In genomic region chr7:11221931-11222330, GRCh38 we compare ENCODE assay signal across 19 cellular contexts.
DNase-seq lines count a peak whose midpoint lies in the region; ATAC-seq and TF ChIP-seq lines count a peak whose summit lies in the region.
"Had no signal": no experiment of that assay in that cellular context is flagged by ENCODE, and none has a peak within 500 bp of the region (broad histone marks: within the 10 kb centered on the region; RNA-seq: fewer than 3 reads in every experiment).

No MANE protein-coding gene starts in this region.

- H3K27me3 ChIP-seq in Karpas-422 (ENCODE audit: low read length) (no peaks in the 10 kb centered on the region), left lung (no peaks in the 10 kb centered on the region), neural progenitor cell (no peaks in the 10 kb centered on the region)

- ATAC-seq in left lung: peak; percentile 32
- ATAC-seq: HepG2 had no signal

- intact Hi-C loops in left lung (cut with DNase I): no loop called here

- H3K9me2 ChIP-seq in Karpas-422 (replicated peaks; ENCODE audit: insufficient read depth, low read length): no peaks in the 10 kb centered on the region

- H3K9ac ChIP-seq in Karpas-422 (ENCODE audit: low read length): no peak overlapping the region
- no peak overlapping the region for H3K9ac ChIP-seq in neural progenitor cell
- H3K9ac ChIP-seq: KMS-11 had no signal

- H4K20me1 ChIP-seq in Karpas-422 (ENCODE audit: insufficient read depth, low read depth, low read length) (no peaks in the 10 kb centered on the region), neural progenitor cell (ENCODE audit: low read depth) (no peaks in the 10 kb centered on the region)

- H3F3A ChIP-seq in neural progenitor cell (ENCODE audit: low read depth): no peaks in the 10 kb centered on the region

- peaks cover 2% of the 10 kb centered on the region for H3K9me3 Mint-ChIP-seq in neural progenitor cell

- H3K27ac Mint-ChIP-seq in neural progenitor cell: no peak overlapping the region

- peak; percentile 58 to 65 for DNase-seq in AML-193 (lab: John Stamatoyannopoulos, UW)
- no peak for DNase-seq in Karpas-422
- DNase-seq in NOMO-1 treated with dmso at 0.1 percent for 144 hours (lab: John Stamatoyannopoulos, UW; ENCODE audit: unreplicated experiment): peak; percentile 70
- DNase-seq in left lung: no peak
- no peak for DNase-seq in NCI-H2029 treated with DMSO at 0.1 percent for 48 hours (lab: John Stamatoyannopoulos, UW)
- DNase-seq in NCI-H2227 treated with DMSO at 0.1 percent for 48 hours (lab: John Stamatoyannopoulos, UW): no peak
- DNase-seq in neural progenitor cell (ENCODE audit: low spot score): no peak
- no peak for DNase-seq in NCI-H1694 (lab: John Stamatoyannopoulos, UW)
- DNase-seq: C1 segment of cervical spinal cord, Caco-2, DMS153, NCI-H1417, NCI-H1930, NCI-H2171 treated with DMSO at 0.1 percent for 48 hours, NCI-H774, SHP77 treated with DMSO at 0.1 percent for 48 hours, SW 1271 had no signal

- H3K4me3 ChIP-seq in Karpas-422 (ENCODE audit: low read length): no peak overlapping the region
- H3K4me3 ChIP-seq in left lung: no peak overlapping the region
- no peak overlapping the region for H3K4me3 ChIP-seq in neural progenitor cell

- H3K4me3 Mint-ChIP-seq in neural progenitor cell: no peak overlapping the region

- no peaks in the 10 kb centered on the region for H3K36me3 ChIP-seq in Karpas-422 (ENCODE audit: insufficient read depth, low read length)
- no peaks in the 10 kb centered on the region for H3K36me3 ChIP-seq in left lung
- no peaks in the 10 kb centered on the region for H3K36me3 ChIP-seq in neural progenitor cell

- H3K27me3 Mint-ChIP-seq in neural progenitor cell (ENCODE audit: insufficient read depth, low read depth): peaks cover 2% of the 10 kb centered on the region

- no peak overlapping the region for H3K27ac ChIP-seq in Karpas-422 (ENCODE audit: low read length)
- no peak overlapping the region for H3K27ac ChIP-seq in left lung
- no peak overlapping the region for H3K27ac ChIP-seq in neural progenitor cell
- H3K27ac ChIP-seq: KMS-11 had no signal

- H2AFZ ChIP-seq in Karpas-422 (ENCODE audit: low read length): peak overlapping the region; percentile 76; the same call in 1 of the 2 replicates
- no peak overlapping the region for H2AFZ ChIP-seq in neural progenitor cell (replicated peaks)

- H3K36me3 Mint-ChIP-seq in neural progenitor cell: no peaks in the 10 kb centered on the region

- TF ChIP-seq CTCF in left lung (IDR thresholded peaks at IDR 0.05) (no peak), neural progenitor cell (IDR thresholded peaks at IDR 0.05) (no peak)

- H3K4me1 ChIP-seq in Karpas-422 (ENCODE audit: low read length): peaks cover 10% of the 10 kb centered on the region
- H3K4me1 ChIP-seq in left lung: peaks cover 0 to 10% of the 10 kb centered on the region in 2 donors
- H3K4me1 ChIP-seq in neural progenitor cell: no peaks in the 10 kb centered on the region
- H3K4me1 ChIP-seq: Caco-2 had no signal

- H3K9me3 ChIP-seq in Karpas-422 (ENCODE audit: low read length) (no peaks in the 10 kb centered on the region), left lung (no peaks in the 10 kb centered on the region), neural progenitor cell (ENCODE audit: low read depth) (no peaks in the 10 kb centered on the region)
- H3K9me3 ChIP-seq: Caco-2 had no signal

- H3K4me2 ChIP-seq in Karpas-422 (ENCODE audit: low read depth, low read length, poor library complexity, severe bottlenecking) (peak overlapping the region; percentile 15), neural progenitor cell (no peak overlapping the region)
- H3K4me2 ChIP-seq: KMS-11 had no signal

- no peaks in the 10 kb centered on the region for H3K4me1 Mint-ChIP-seq in neural progenitor cell

- no peaks in the 10 kb centered on the region for H3K79me2 ChIP-seq in Karpas-422 (ENCODE audit: low read length)
- H3K79me2 ChIP-seq in neural progenitor cell (ENCODE audit: low read depth): no peaks in the 10 kb centered on the region

Comparison
In these comparisons a context has a peak if more than half of its experiments do, and no peak if none do; other contexts are left out.
1. DNase-seq: peak in AML-193 (2 of 2) and NOMO-1 treated with dmso at 0.1 percent for 144 hours (single experiment); none in Karpas-422 (single experiment), left lung (0 of 2), NCI-H2029 treated with DMSO at 0.1 percent for 48 hours (single experiment), NCI-H2227 treated with DMSO at 0.1 percent for 48 hours (single experiment), neural progenitor cell (single experiment) and NCI-H1694 (single experiment).